8 cellular contexts compared by ENCODE assay signal in the genomic region with DNA sequence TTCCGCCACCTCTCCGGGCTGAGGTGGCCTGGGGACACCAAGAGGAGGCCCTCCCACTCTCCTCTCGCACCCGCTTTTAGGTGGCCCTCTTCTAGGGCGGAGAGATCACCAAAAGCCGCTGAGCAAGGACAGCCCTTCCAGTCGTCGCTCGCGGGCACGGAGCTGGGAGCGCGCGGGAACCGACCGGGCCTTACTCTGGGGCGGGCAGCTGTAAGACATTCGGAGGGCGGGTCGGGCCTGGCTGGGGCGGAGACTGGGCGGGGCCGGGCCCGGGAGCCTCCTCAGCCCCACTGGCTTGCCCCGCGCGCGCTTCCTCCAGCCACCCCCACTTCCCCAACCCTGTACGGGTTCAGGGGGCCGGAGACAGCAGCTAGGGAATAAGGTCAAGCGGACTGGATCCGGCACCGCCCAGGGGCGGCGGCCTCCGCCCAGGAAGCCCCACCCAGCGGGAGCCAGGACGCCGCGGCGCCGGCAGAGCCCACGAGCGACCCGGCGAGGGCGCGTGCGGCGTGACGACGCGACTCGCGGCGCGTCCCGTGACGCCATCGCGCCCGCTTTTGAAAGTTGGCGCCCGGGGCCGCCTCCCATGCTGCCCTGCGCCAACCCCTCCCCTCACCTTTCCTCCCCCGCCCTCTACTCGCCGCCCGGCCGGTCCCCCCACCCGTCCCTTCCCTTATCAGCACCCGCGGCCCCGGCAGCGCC. TPM values are rescaled to one million over a fixed set of nuclear protein-coding genes. Genes with fewer than 3 reads are reported as not detected.
A peak's percentile ranks its signal among the peaks of the same experiment; 100 is the strongest.
DNase-seq lines count a peak whose midpoint lies in the region; ATAC-seq, FAIRE-seq and TF ChIP-seq lines count a peak whose summit lies in the region.

No MANE protein-coding gene starts in this region.

- peak overlapping the region; percentile 99 for H3K4me2 ChIP-seq in BLaER1

- H3K9me3 ChIP-seq in BLaER1: no peaks in the 10 kb centered on the region
- H3K9me3 ChIP-seq in left lung: no peaks in the 10 kb centered on the region

- peak; percentile 71 for ATAC-seq in HG03442 (IDR thresholded peaks at IDR 0.05; ENCODE audit: unreplicated experiment)
- peak; percentile 91 for ATAC-seq in left lung

- H3K4me1 ChIP-seq in BLaER1 (peaks cover 72% of the 10 kb centered on the region), left lung (peaks cover 4 to 47% of the 10 kb centered on the region in 2 donors)

- H3K27ac Mint-ChIP-seq in activated CD4-positive, alpha-beta T cell treated with anti-CD3 and anti-CD28 coated beads, Interleukin-2, amount 10 ng/mL, durations not matched to agents 24 days and 14 days: peak overlapping the region; percentile 93

- peak; percentile 82 for FAIRE-seq in GM19239 (lab: Jason Lieb, UNC)

- H3K4me3 Mint-ChIP-seq in activated CD4-positive, alpha-beta T cell treated with anti-CD3 and anti-CD28 coated beads, Interleukin-2, amount 10 ng/mL, durations not matched to agents 24 days and 14 days: peak overlapping the region; percentile 89

- peak; percentile 83 for DNase-seq in GM19239 (ENCODE audit: insufficient read length, low spot score)
- peak; percentile 89 to 95 for DNase-seq in NCI-H526 (lab: John Stamatoyannopoulos, UW)
- DNase-seq in activated CD4-positive, alpha-beta T cell treated with anti-CD3 and anti-CD28 coated beads, Interleukin-2, amount 10 ng/mL, durations not matched to agents 24 days and 14 days: peak; percentile 99
- peak; percentile 58 for DNase-seq in cortex of kidney (lab: John Stamatoyannopoulos, UW)
- DNase-seq in left lung: peak; percentile 98 to 100
- DNase-seq in stimulated activated CD4-positive, alpha-beta T cell treated with anti-CD3 and anti-CD28 coated beads, Interleukin-2, amount 100 ng/mL, for 24 hours: peak; percentile 96 to 98

- H3K36me3 Mint-ChIP-seq in activated CD4-positive, alpha-beta T cell treated with anti-CD3 and anti-CD28 coated beads, Interleukin-2, amount 10 ng/mL, durations not matched to agents 24 days and 14 days (ENCODE audit: low read depth): peaks cover 5% of the 10 kb centered on the region

- intact Hi-C loops in activated CD4-positive, alpha-beta T cell treated with anti-CD3 and anti-CD28 coated beads, Interleukin-2, amount 10 ng/mL, durations not matched to agents 24 days and 14 days (cut with micrococcal nuclease): loop anchor here (1.0 to 5.0 kb wide), 11 partner anchors 15 to 374 kb away; a partner anchor contains a TSS
- intact Hi-C loops in left lung (cut with DNase I): loop anchor here in 1 of 2 donors (5.0 kb wide), 1 partner anchor 105 kb away; a partner anchor contains a TSS

- H3K4me1 Mint-ChIP-seq in activated CD4-positive, alpha-beta T cell treated with anti-CD3 and anti-CD28 coated beads, Interleukin-2, amount 10 ng/mL, durations not matched to agents 24 days and 14 days: peaks cover 30% of the 10 kb centered on the region

- TF ChIP-seq CTCF in left lung (IDR thresholded peaks at IDR 0.05): no peak

- H4K20me1 ChIP-seq in BLaER1: peaks cover 22% of the 10 kb centered on the region

- H3K4me3 ChIP-seq in BLaER1 (peak overlapping the region; percentile 96), left lung (peak overlapping the region; percentile 73 to 92)

- H3K27ac ChIP-seq in BLaER1: peak overlapping the region; percentile 100
- peak overlapping the region; percentile 99 to 100 for H3K27ac ChIP-seq in left lung

- H3K27me3 Mint-ChIP-seq in activated CD4-positive, alpha-beta T cell treated with anti-CD3 and anti-CD28 coated beads, Interleukin-2, amount 10 ng/mL, durations not matched to agents 24 days and 14 days: no peaks in the 10 kb centered on the region

- H3K9ac ChIP-seq in BLaER1: peak overlapping the region; percentile 100

- H3K36me3 ChIP-seq in BLaER1: peaks cover 18% of the 10 kb centered on the region; the same call in 1 of the 2 replicates
- H3K36me3 ChIP-seq in left lung: no peaks in the 10 kb centered on the region

- no peaks in the 10 kb centered on the region for H3K9me3 Mint-ChIP-seq in activated CD4-positive, alpha-beta T cell treated with anti-CD3 and anti-CD28 coated beads, Interleukin-2, amount 10 ng/mL, durations not matched to agents 24 days and 14 days

- H3K27me3 ChIP-seq in BLaER1 (no peaks in the 10 kb centered on the region), left lung (no peaks in the 10 kb centered on the region)

RNA-seq across cellular contexts. Expression of a gene that starts 0.4 kb away (rescaled TPM):
- 60.2 and 62.5 TPM in 2 replicates for total RNA-seq in activated CD4-positive, alpha-beta T cell treated with anti-CD3 and anti-CD28 coated beads, Interleukin-2, amount 10 ng/mL, durations not matched to agents 24 days and 14 days
- 10 to 100 TPM; 27.8 to 35.1 TPM for total RNA-seq in left lung

RNA-seq across cellular contexts. Expression of a gene that starts 33.3 kb away (rescaled TPM):
- total RNA-seq in activated CD4-positive, alpha-beta T cell treated with anti-CD3 and anti-CD28 coated beads, Interleukin-2, amount 10 ng/mL, durations not matched to agents 24 days and 14 days: 23.3 and 27.7 TPM in 2 replicates
- 100 to 1,000 TPM in 1 of 2 donors, 10 to 100 TPM in 1; 76.4 to 123 TPM for total RNA-seq in left lung

Comparison
In these comparisons a context has a peak if more than half of its experiments do, and no peak if none do; other contexts are left out.
1. Peak in every context shown above with its lines: DNase-seq, ATAC-seq, H3K4me3 ChIP-seq and H3K27ac ChIP-seq.